Comparison of ENCODE assay signal across 12 cellular contexts in genomic region chr22:46539169-46539568, GRCh38. TPM values are rescaled to one million over a fixed set of nuclear protein-coding genes. Genes with fewer than 3 reads are reported as not detected.
A peak's percentile ranks its signal among the peaks of the same experiment; 100 is the strongest.
DNase-seq lines count a peak whose midpoint lies in the region; ATAC-seq, FAIRE-seq and TF ChIP-seq lines count a peak whose summit lies in the region.
"Had no signal": no experiment of that assay in that cellular context is flagged by ENCODE, and none has a peak within 500 bp of the region (broad histone marks: within the 10 kb centered on the region; RNA-seq: fewer than 3 reads in every experiment).

No MANE protein-coding gene starts in this region.

- peaks cover 31 to 75% (median 37%) of the 10 kb centered on the region in 3 donors for H3K27me3 Mint-ChIP-seq in naive B cell

- H3K4me3 ChIP-seq in H1 (ENCODE audit: extremely low read depth in 1 of 4, insufficient read depth in 2 of 4, low read depth in 3 of 4, low read length in 4 of 4) (peak overlapping the region in 1 of 4 experiments; percentile 60; a peak in 2 of 8 replicates), thyroid gland (replicated peaks in 1 of 3) (no peak overlapping the region)

- H3K36me3 Mint-ChIP-seq in naive B cell, result no peaks in the 10 kb centered on the region
- H3K36me3 Mint-ChIP-seq: activated naive CD8-positive, alpha-beta T cell treated with anti-CD3 and anti-CD28 coated beads for 36 hours had no signal

- peak overlapping the region in 1 of 2 experiments; percentile 72; a peak in 2 of 4 replicates for H3K4me2 ChIP-seq in H1 (ENCODE audit: insufficient read depth in 1 of 2, low read depth in 2 of 2, low read length in 2 of 2)

- no peak for TF ChIP-seq POLR2A in H1 (IDR thresholded peaks at IDR 0.05; ENCODE audit: control extremely low read depth in 1 of 2, low read depth in 2 of 2, low read length in 2 of 2)
- no peak for TF ChIP-seq POLR2A in thyroid gland (IDR thresholded peaks at IDR 0.05)

- peaks cover 0 to 14% (median 4%) of the 10 kb centered on the region in 4 experiments; a peak in 5 of 8 replicates for H3K36me3 ChIP-seq in H1 (ENCODE audit: control insufficient read depth in 2 of 4, insufficient read depth in 4 of 4, low read length in 3 of 4)
- no peaks in the 10 kb centered on the region for H3K36me3 ChIP-seq in thyroid gland
- H3K36me3 ChIP-seq: spleen had no signal

- TF ChIP-seq RAD21 in H1 (IDR thresholded peaks at IDR 0.05 in 1 of 2, conservative IDR thresholded peaks at IDR 0.05 in 1 of 2; ENCODE audit: low read depth in 2 of 2, low read length in 2 of 2), result no peak

- H3K14ac ChIP-seq in H1 (ENCODE audit: insufficient read length), result no peak overlapping the region

- no peaks in the 10 kb centered on the region for H3K79me2 ChIP-seq in H1 (ENCODE audit: control insufficient read depth in 1 of 2, insufficient read depth in 2 of 2, low read length in 2 of 2)

- H4K5ac ChIP-seq in H1 (ENCODE audit: insufficient read length, low read depth, low read length), result no peak overlapping the region

- H2BK5ac ChIP-seq in H1 (ENCODE audit: low read depth, low read length), result no peak overlapping the region

- peak; percentile 15 for DNase-seq in COR-L47 (lab: John Stamatoyannopoulos, UW)
- DNase-seq in NCI-H748 treated with DMSO at 0.1 percent for 48 hours (lab: John Stamatoyannopoulos, UW), result peak; percentile 19
- no peak for DNase-seq in H1 (ENCODE audit: low read depth in 1 of 2, low spot score in 2 of 2)
- no peak for DNase-seq in naive B cell
- no peak for DNase-seq in KG1 (lab: John Stamatoyannopoulos, UW)
- no peak for DNase-seq in NCI-H446 treated with DMSO at 0.1 percent for 48 hours (lab: John Stamatoyannopoulos, UW)
- DNase-seq in COLO829 (ENCODE audit: low spot score), result no peak
- DNase-seq in thyroid gland, result no peak
- DNase-seq: activated naive CD8-positive, alpha-beta T cell treated with anti-CD3 and anti-CD28 coated beads for 36 hours; NCI-H187; spleen had no signal

- peaks cover 4% of the 10 kb centered on the region; the same call in 1 of the 2 replicates for H3K79me1 ChIP-seq in H1 (ENCODE audit: low read depth, low read length)

- POLR2A ChIA-PET in H1 (lab: Charles Lee; ENCODE audit: partially characterized antibody), result no interaction called here

- H2BK12ac ChIP-seq in H1 (ENCODE audit: low read depth, low read length), result 0 out of 2 replicates have a peak overlapping the region, but pooled peaks have one; percentile 43

- no peak overlapping the region for H4K8ac ChIP-seq in H1 (ENCODE audit: extremely low read depth, insufficient read depth, low read length)

- H3K56ac ChIP-seq in H1 (replicated peaks; ENCODE audit: insufficient read length, low read depth, low read length), result no peak overlapping the region

- H3K9me3 ChIP-seq in H1 (ENCODE audit: insufficient read depth in 2 of 2, low read depth in 1 of 2, low read length in 1 of 2) (peaks cover 0 to 9% of the 10 kb centered on the region in 2 experiments; a peak in 1 of 4 replicates), thyroid gland (no peaks in the 10 kb centered on the region)

- peaks cover 9% of the 10 kb centered on the region; the same call in 1 of the 2 replicates for H3K23me2 ChIP-seq in H1 (ENCODE audit: low read depth, low read length)

- H4K91ac ChIP-seq in H1 (replicated peaks; ENCODE audit: insufficient read length, low read length), result no peak overlapping the region

- no peak overlapping the region for H2BK120ac ChIP-seq in H1 (replicated peaks; ENCODE audit: low read depth, low read length)

- H3K18ac ChIP-seq in H1 (ENCODE audit: extremely low read depth, low read length), result no peak overlapping the region

- H3K9me3 Mint-ChIP-seq in naive B cell, result peaks cover 0 to 2% (median 0%) of the 10 kb centered on the region in 7 donors
- H3K9me3 Mint-ChIP-seq: activated naive CD8-positive, alpha-beta T cell treated with anti-CD3 and anti-CD28 coated beads for 36 hours had no signal

- WGBS in H1 (ENCODE audit: extremely low coverage in 1 of 2, insufficient coverage in 1 of 2, insufficient read length in 1 of 2, insufficient replicate concordance in 2 of 2, low coverage in 1 of 2, low lambda C conversion rate in 2 of 2, missing lambda C conversion rate in 1 of 2), 2 experiments, result 77% methylated on average over 9 of the region's 9 CpGs; no CpG with 5 or more reads in 1 of the 2 experiments
- 69 to 71% methylated on average over 9 of the region's 9 CpGs for WGBS in thyroid gland, 2 donors

- no peak for FAIRE-seq in H1 (lab: Jason Lieb, UNC)

- H3K27me3 ChIP-seq in H1 (replicated peaks in 1 of 4; ENCODE audit: control insufficient read depth in 3 of 4, extremely low read depth in 1 of 4, insufficient read depth in 3 of 4, low read length in 3 of 4) (peaks cover 17 to 45% (median 40%) of the 10 kb centered on the region in 4 experiments), thyroid gland (no peaks in the 10 kb centered on the region)

- TF ChIP-seq CTCF in H1 (IDR thresholded peaks at IDR 0.05; ENCODE audit: control extremely low read depth in 1 of 3, insufficient read depth in 1 of 3, low read depth in 1 of 3, low read length in 3 of 3) (no peak), thyroid gland (IDR thresholded peaks at IDR 0.05) (no peak)

- no peak overlapping the region for H2BK20ac ChIP-seq in H1 (ENCODE audit: low read length)

- H2AFZ ChIP-seq in H1 (ENCODE audit: low read length), result no peak overlapping the region

- ATAC-seq in naive B cell (ENCODE audit: low read depth in 2 of 2), result no peak

- CTCF ChIA-PET in H1 (lab: Charles Lee; ENCODE audit: partially characterized antibody), result interaction anchor here (0.8 to 6.5 kb wide), 6 partner anchors 25 to 185 kb away, joined by 3 to 60 read pairs (median 4); no protein-coding TSS in a partner anchor

- no peak overlapping the region for H2AK5ac ChIP-seq in H1 (ENCODE audit: low read depth, low read length)

- no peak overlapping the region for H2BK15ac ChIP-seq in H1 (ENCODE audit: low read length)

- no peak overlapping the region for H3K4ac ChIP-seq in H1 (replicated peaks; ENCODE audit: insufficient read length, low read depth, low read length)

- H4K20me1 ChIP-seq in H1 (replicated peaks in 1 of 2; ENCODE audit: control insufficient read depth in 1 of 2, insufficient read depth in 2 of 2, low read length in 2 of 2), result peaks cover 12 to 18% of the 10 kb centered on the region in 2 experiments

- H3K4me1 ChIP-seq in H1 (replicated peaks in 1 of 4; ENCODE audit: control insufficient read depth in 3 of 4, insufficient read depth in 4 of 4, low read length in 3 of 4) (peaks cover 0 to 12% (median 8%) of the 10 kb centered on the region in 4 experiments; a peak in 6 of 7 replicates), thyroid gland (peaks cover 13 to 17% of the 10 kb centered on the region in 2 donors)

- no peak overlapping the region for H3K9ac ChIP-seq in H1 (replicated peaks in 1 of 4; ENCODE audit: extremely low read depth in 1 of 4, low read depth in 3 of 4, low read length in 3 of 4)

- no peak overlapping the region for H3K23ac ChIP-seq in H1 (ENCODE audit: insufficient read length)

- intact Hi-C loops in thyroid gland (cut with DNase I), result no loop called here

- TF ChIP-seq EP300 in H1 (IDR thresholded peaks at IDR 0.05; ENCODE audit: borderline replicate concordance in 1 of 2, low read depth in 2 of 2, low read length in 2 of 2), result no peak

- H3K4me3 Mint-ChIP-seq in naive B cell, result peak overlapping the region in 6 of 8 donors; percentile 14 to 76 (median 53)
- H3K4me3 Mint-ChIP-seq: activated naive CD8-positive, alpha-beta T cell treated with anti-CD3 and anti-CD28 coated beads for 36 hours had no signal

- H3K27ac ChIP-seq in H1 (ENCODE audit: low read depth, low read length) (no peak overlapping the region), thyroid gland (no peak overlapping the region)
- H3K27ac ChIP-seq: C4-2B had no signal

- no peak overlapping the region for H3K27ac Mint-ChIP-seq in naive B cell
- H3K27ac Mint-ChIP-seq: activated naive CD8-positive, alpha-beta T cell treated with anti-CD3 and anti-CD28 coated beads for 36 hours had no signal

- H3K4me1 Mint-ChIP-seq in naive B cell, result peaks cover 0 to 12% (median 8%) of the 10 kb centered on the region in 3 donors

TF ChIP-seq in H1, 55 proteins besides CTCF, POLR2A, EP300 and RAD21:
- TF ChIP-seq SUZ12 (IDR thresholded peaks at IDR 0.05; ENCODE audit: low read length), result 0 out of 2 replicates have a peak, but pooled peaks have one; percentile 7
- TF ChIP-seq SIRT6 (IDR thresholded peaks at IDR 0.05; ENCODE audit: low read length), result no peak

RNA-seq across cellular contexts. Expression of gene CELSR1, which starts 1.7 kb away (rescaled TPM):
- total RNA-seq in H1 (2021; fragmentation: NEBNext Ultra II Directional; extraction: Animal tissue kit (Norgen Biotek cat#: 25700)), result 12.2 and 12.4 TPM in 2 replicates
- polyA plus RNA-seq in H1 (2011; rRNA removed), result 9.0 and 16.4 TPM in 2 replicates
- polyA plus RNA-seq in H1 (2011; cell fraction: cytosol; rRNA removed), result 9.1 TPM
- polyA plus RNA-seq in H1 (2011; cell fraction: nucleus; rRNA removed), result 36.2 TPM
- polyA plus RNA-seq in H1 (2012, experiment 1 of 2), result 8.8 to 12.1 TPM (median 10.3 TPM) in 4 replicates
- polyA plus RNA-seq in H1 (2012, experiment 2 of 2), result 7.3 TPM
- 10.4 TPM for polyA plus RNA-seq in H1 (2013, experiment 1 of 2)
- polyA plus RNA-seq in H1 (2013, experiment 2 of 2), result 9.5 TPM
- 22.5 and 24.2 TPM in 2 replicates for polyA minus RNA-seq in H1 (2011; rRNA and poly(A)+ RNA removed)
- polyA minus RNA-seq in H1 (2011; cell fraction: cytosol; rRNA and poly(A)+ RNA removed), result 13.4 TPM
- 38.4 TPM for polyA minus RNA-seq in H1 (2011; cell fraction: nucleus; rRNA and poly(A)+ RNA removed)
- polyA plus RNA-seq in naive B cell (ENCODE audit: low read depth in 6 of 6), result 1 to 10 TPM in 5 of 6 donors, under 1 TPM in 1; 0.94 to 3.9 (median 2.1) TPM
- 10 to 100 TPM; 18.4 to 56.0 (median 31.0) TPM for total RNA-seq in thyroid gland

Comparison
In these comparisons a context has a peak if more than half of its experiments do, and no peak if none do; other contexts are left out.
1. DNase-seq: peak in COR-L47 (single experiment) and NCI-H748 treated with DMSO at 0.1 percent for 48 hours (single experiment); none in H1 (0 of 2), naive B cell (single experiment), KG1 (single experiment), NCI-H446 treated with DMSO at 0.1 percent for 48 hours (single experiment), COLO829 (single experiment) and thyroid gland (0 of 2).